ENCODE assay signal across 9 cellular contexts in the genomic region with DNA sequence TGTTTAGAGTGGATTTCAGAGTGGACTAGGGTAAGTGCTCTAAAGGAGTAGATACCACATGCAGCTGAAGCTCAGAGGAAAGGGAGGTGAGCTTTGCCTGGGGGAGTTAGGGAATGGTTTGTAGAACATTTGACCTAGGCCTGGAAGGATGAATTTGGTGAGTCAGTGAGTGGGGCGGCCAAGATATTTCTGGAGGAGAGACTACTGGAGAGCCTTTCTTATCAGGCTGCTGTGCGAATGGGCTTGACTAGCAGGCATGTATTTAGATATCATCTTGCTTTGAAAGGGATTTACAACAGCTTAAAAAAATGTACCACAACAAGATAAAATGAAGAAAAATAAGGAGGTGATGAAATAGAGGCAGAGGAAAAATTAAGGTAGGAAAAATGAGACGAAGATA. TPM values are rescaled to one million over a fixed set of nuclear protein-coding genes. Genes with fewer than 3 reads are reported as not detected.
DNase-seq lines count a peak whose midpoint lies in the region; ATAC-seq and TF ChIP-seq lines count a peak whose summit lies in the region.
"Not testable (repeated sequence)": the region's sequence is repeated elsewhere in the genome, so short reads cannot be mapped to it uniquely, and the experiment has no call there.
"Had no signal": no experiment of that assay in that cellular context is flagged by ENCODE, and none has a peak within 500 bp of the region (broad histone marks: within the 10 kb centered on the region; RNA-seq: fewer than 3 reads in every experiment).

No MANE protein-coding gene starts in this region.

- H3K4me1 ChIP-seq in left ventricle myocardium inferior (peaks cover 37% of the 10 kb centered on the region), aorta (ENCODE audit: control insufficient read depth in 1 of 2, insufficient read depth in 2 of 2, low read length in 2 of 2) (peaks cover 6 to 15% of the 10 kb centered on the region in 2 donors)
- H3K4me1 ChIP-seq in mesendoderm (ENCODE audit: control insufficient read depth, low read depth, low read length); trophoblast cell (ENCODE audit: control insufficient read depth in 1 of 2, insufficient read depth in 2 of 2, low read length in 2 of 2): not testable (repeated sequence)

- H4K8ac ChIP-seq in mesendoderm (ENCODE audit: low read depth, low read length); trophoblast cell (ENCODE audit: low read depth, low read length): not testable (repeated sequence)

- H3K9ac ChIP-seq in mesendoderm (ENCODE audit: low read length); trophoblast cell (ENCODE audit: low read length): not testable (repeated sequence)

- H3K27me3 Mint-ChIP-seq in glutamatergic neuron (ENCODE audit: unreplicated experiment): peaks cover 15% of the 10 kb centered on the region

- not testable (repeated sequence) for H3K36me3 ChIP-seq in left ventricle myocardium inferior; mesendoderm (ENCODE audit: control insufficient read depth, insufficient read depth, low read length); trophoblast cell (ENCODE audit: control insufficient read depth in 1 of 2, insufficient read depth in 2 of 2, low read length in 2 of 2); aorta (ENCODE audit: control insufficient read depth in 1 of 2, insufficient read depth in 2 of 2, low read length in 1 of 2)

- H3K36me3 Mint-ChIP-seq in glutamatergic neuron (ENCODE audit: unreplicated experiment): not testable (repeated sequence)

- H3K4me3 Mint-ChIP-seq in glutamatergic neuron (ENCODE audit: unreplicated experiment): peak overlapping the region; percentile 68

- 100% methylated on average over 1 of the region's 3 CpGs for WGBS in mesendoderm (ENCODE audit: extremely low coverage, insufficient coverage, low lambda C conversion rate)
- no CpG with 5 or more reads among the region's 3 CpGs for WGBS in trophoblast cell (ENCODE audit: extremely low coverage, insufficient coverage, insufficient read length)
- WGBS in aorta, 2 donors: 7 to 8% methylated on average over 3 of the region's 3 CpGs

- not testable (repeated sequence) for H2BK12ac ChIP-seq in trophoblast cell (ENCODE audit: low read length)

- not testable (repeated sequence) for H3K4me3 ChIP-seq in cardiac fibroblast (replicated peaks in 1 of 2; ENCODE audit: low read depth in 2 of 2, low read length in 2 of 2); left ventricle myocardium inferior; mesendoderm (ENCODE audit: low read length); trophoblast cell (ENCODE audit: low read depth, low read length); aorta (ENCODE audit: low read length in 2 of 2)

- H3K9me3 ChIP-seq in left ventricle myocardium inferior (replicated peaks); trophoblast cell (ENCODE audit: insufficient read depth, low read depth, low read length); aorta (ENCODE audit: control insufficient read depth, low read length): not testable (repeated sequence)

- not testable (repeated sequence) for H3K27me3 ChIP-seq in left ventricle myocardium inferior (ENCODE audit: low read depth); mesendoderm (ENCODE audit: insufficient read depth, low read length, poor library complexity); trophoblast cell (ENCODE audit: insufficient read depth, low read length); aorta (ENCODE audit: control insufficient read depth in 1 of 2, insufficient read depth in 2 of 2, low read length in 1 of 2)

- H4K5ac ChIP-seq in mesendoderm (ENCODE audit: low read length): not testable (repeated sequence)

- peaks cover 20% of the 10 kb centered on the region for H3K9me3 Mint-ChIP-seq in glutamatergic neuron (ENCODE audit: unreplicated experiment)

- not testable (repeated sequence) for H2AFZ ChIP-seq in trophoblast cell (ENCODE audit: insufficient read depth, low read length, poor library complexity)

- H3K79me2 ChIP-seq in mesendoderm (ENCODE audit: control insufficient read depth, insufficient read depth, low read length); trophoblast cell (ENCODE audit: control insufficient read depth, insufficient read depth, low read length, poor library complexity): not testable (repeated sequence)

- not testable (repeated sequence) for H2BK120ac ChIP-seq in mesendoderm (ENCODE audit: low read depth, low read length); trophoblast cell (ENCODE audit: insufficient read depth, low read length, poor library complexity)

- intact Hi-C loops in left ventricle myocardium inferior (cut with micrococcal nuclease); aorta (cut with DNase I): not testable (repeated sequence)

- H2AK5ac ChIP-seq in mesendoderm (ENCODE audit: low read length); trophoblast cell (ENCODE audit: low read length): not testable (repeated sequence)

- H3K4me2 ChIP-seq in mesendoderm (ENCODE audit: low read length); trophoblast cell (ENCODE audit: low read length): not testable (repeated sequence)

- H3K14ac ChIP-seq in trophoblast cell (ENCODE audit: low read length): not testable (repeated sequence)

- ATAC-seq in aorta (ENCODE audit: low FRiP score): peak; percentile 9

- not testable (repeated sequence) for H4K91ac ChIP-seq in trophoblast cell (ENCODE audit: low read depth, low read length)

- H3K27ac Mint-ChIP-seq in glutamatergic neuron (ENCODE audit: unreplicated experiment): peak overlapping the region; percentile 83

- not testable (repeated sequence) for H2BK15ac ChIP-seq in mesendoderm (replicated peaks; ENCODE audit: low read depth)

- not testable (repeated sequence) for H3K4ac ChIP-seq in mesendoderm (ENCODE audit: low read depth, low read length); trophoblast cell (ENCODE audit: low read depth, low read length)

- H3K27ac ChIP-seq in left ventricle myocardium inferior (replicated peaks): peak overlapping the region; percentile 62
- not testable (repeated sequence) for H3K27ac ChIP-seq in mesendoderm (ENCODE audit: low read depth, low read length); trophoblast cell (ENCODE audit: low read depth, low read length); aorta (ENCODE audit: low read depth in 1 of 2, low read length in 2 of 2)

- not testable (repeated sequence) for TF ChIP-seq CTCF in cardiac fibroblast (IDR thresholded peaks at IDR 0.05; ENCODE audit: low read depth, low read length); glutamatergic neuron (IDR thresholded peaks at IDR 0.05; ENCODE audit: partially characterized antibody, unreplicated experiment); left ventricle myocardium inferior (IDR thresholded peaks at IDR 0.05; ENCODE audit: borderline replicate concordance)

- not testable (repeated sequence) for H4K12ac ChIP-seq in trophoblast cell (ENCODE audit: low read depth, low read length)

- not testable (repeated sequence) for H3K23ac ChIP-seq in mesendoderm (ENCODE audit: low read length); trophoblast cell (ENCODE audit: low read length)

- not testable (repeated sequence) for H3K18ac ChIP-seq in mesendoderm (ENCODE audit: low read length); trophoblast cell (ENCODE audit: low read length)

- DNase-seq in EH (ENCODE audit: low read depth): peak; percentile 25
- DNase-seq in OCI-M1 (lab: John Stamatoyannopoulos, UW): peak; percentile 29
- peak; percentile 17 to 56 for DNase-seq in cardiac fibroblast (ENCODE audit: low read depth in 2 of 2)
- DNase-seq in glutamatergic neuron, aorta: not testable (repeated sequence)
- DNase-seq in left ventricle myocardium inferior: peak; percentile 17
- peak; percentile 8 for DNase-seq in mesendoderm
- peak; percentile 42 to 66 for DNase-seq in trophoblast cell

- H2BK5ac ChIP-seq in mesendoderm (ENCODE audit: low read length); trophoblast cell (ENCODE audit: low read depth, low read length, poor library complexity): not testable (repeated sequence)

- not testable (repeated sequence) for H3K56ac ChIP-seq in mesendoderm (ENCODE audit: low read length)

- peaks cover 80% of the 10 kb centered on the region for H3K4me1 Mint-ChIP-seq in glutamatergic neuron (ENCODE audit: low read depth, unreplicated experiment)

- not testable (repeated sequence) for H3K79me1 ChIP-seq in mesendoderm (ENCODE audit: low read length); trophoblast cell (ENCODE audit: low read length)

RNA-seq across cellular contexts. Expression of a gene that starts 36.5 kb away (rescaled TPM):
- total RNA-seq in glutamatergic neuron (ENCODE audit: unreplicated experiment) (867 TPM), left ventricle myocardium inferior (74.6 TPM), aorta (100 to 1,000 TPM; 257 to 436 TPM)
- 6.2 TPM for polyA plus RNA-seq in mesendoderm (2013, experiment 1 of 2)
- polyA plus RNA-seq in mesendoderm (2013, experiment 2 of 2): 5.8 TPM
- 52.5 and 53.9 TPM in 2 replicates for polyA plus RNA-seq in trophoblast cell (2013)
- 10 to 100 TPM; 32.6 to 46.4 TPM for polyA plus RNA-seq in aorta
- total RNA-seq: B cell had no signal
